1 cellular context compared by ENCODE assay signal in the genomic region with DNA sequence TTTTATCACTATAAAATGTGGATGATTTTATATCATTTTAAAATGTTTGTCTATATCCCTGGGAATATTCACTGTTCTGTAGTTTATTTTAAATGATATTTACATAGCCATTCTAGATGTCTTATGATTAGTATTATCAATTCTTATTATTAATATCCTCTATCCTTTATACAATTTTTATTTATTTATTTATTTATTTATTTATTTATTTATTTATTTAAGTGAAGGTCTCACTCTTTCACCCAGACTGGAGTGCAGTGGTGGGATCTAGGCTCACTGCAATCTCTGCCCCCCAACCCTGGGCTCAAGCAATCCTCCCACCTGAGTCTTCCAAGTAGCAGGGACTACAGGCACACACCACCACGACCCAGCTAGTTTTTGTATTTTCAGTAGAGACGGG.
A peak's percentile ranks its signal among the peaks of the same experiment; 100 is the strongest.
TF ChIP-seq lines count a peak whose summit lies in the region.

No MANE protein-coding gene starts in this region.

TF ChIP-seq in HEK293, 187 proteins besides CTCF, POLR2A, EP300 and RAD21 (continued from another document and continues in another):
- peak; percentile 69; the same call in 1 of the 2 replicates for TF ChIP-seq ZNF518A (tag by site-specific recombination; conservative IDR thresholded peaks at IDR 0.05; ENCODE audit: low read depth)
- no peak for TF ChIP-seq GFI1B (tag by site-specific recombination; IDR thresholded peaks at IDR 0.05)
- no peak for TF ChIP-seq ZNF561 (tag by site-specific recombination; IDR thresholded peaks at IDR 0.05; ENCODE audit: borderline replicate concordance)
- no peak for TF ChIP-seq ZNF114 (tag by site-specific recombination; IDR thresholded peaks at IDR 0.05)
- TF ChIP-seq ZNF121 (tag by site-specific recombination; IDR thresholded peaks at IDR 0.05): no peak
- TF ChIP-seq ZNF292 (tag by site-specific recombination; IDR thresholded peaks at IDR 0.05; ENCODE audit: borderline replicate concordance, low read depth): peak; percentile 64; the same call in 1 of the 2 replicates
- no peak for TF ChIP-seq ZFHX2 (tag by site-specific recombination; conservative IDR thresholded peaks at IDR 0.05)
- TF ChIP-seq ZNF324 (tag by site-specific recombination; IDR thresholded peaks at IDR 0.05): no peak
- no peak for TF ChIP-seq ZNF660 (tag by site-specific recombination; IDR thresholded peaks at IDR 0.05)
- no peak for TF ChIP-seq TCF7L2 (IDR thresholded peaks at IDR 0.05; ENCODE audit: borderline replicate concordance, low read depth, low read length)
- no peak for TF ChIP-seq EGR2 (tag by site-specific recombination; IDR thresholded peaks at IDR 0.05; ENCODE audit: low read depth)
- TF ChIP-seq, protein P1, sequence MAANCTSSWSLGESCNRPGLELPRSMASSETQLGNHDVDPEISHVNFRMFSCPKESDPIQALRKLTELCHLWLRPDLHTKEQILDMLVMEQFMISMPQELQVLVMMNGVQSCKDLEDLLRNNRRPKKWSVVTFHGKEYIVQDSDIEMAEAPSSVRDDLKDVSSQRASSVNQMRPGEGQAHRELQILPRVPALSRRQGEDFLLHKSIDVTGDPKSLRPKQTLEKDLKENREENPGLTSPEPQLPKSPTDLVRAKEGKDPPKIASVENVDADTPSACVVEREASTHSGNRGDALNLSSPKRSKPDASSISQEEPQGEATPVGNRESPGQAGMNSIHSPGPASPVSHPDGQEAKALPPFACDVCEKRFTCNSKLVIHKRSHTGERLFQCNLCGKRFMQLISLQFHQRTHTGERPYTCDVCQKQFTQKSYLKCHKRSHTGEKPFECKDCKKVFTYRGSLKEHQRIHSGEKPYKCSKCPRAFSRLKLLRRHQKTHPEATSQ (tag by site-specific recombination; IDR thresholded peaks at IDR 0.05): no peak
- no peak for TF ChIP-seq ZNF221 (tag by site-specific recombination; IDR thresholded peaks at IDR 0.05; ENCODE audit: borderline replicate concordance)
- TF ChIP-seq ZNF132 (tag by site-specific recombination; IDR thresholded peaks at IDR 0.05; ENCODE audit: borderline replicate concordance): no peak
- TF ChIP-seq BCL11B (tag by site-specific recombination; IDR thresholded peaks at IDR 0.05; ENCODE audit: low read depth): no peak
- TF ChIP-seq ZNF155 (tag by site-specific recombination; IDR thresholded peaks at IDR 0.05): no peak
- TF ChIP-seq ZNF777 (tag by site-specific recombination; IDR thresholded peaks at IDR 0.05; ENCODE audit: borderline replicate concordance): no peak
- no peak for TF ChIP-seq ZNF341 (tag by site-specific recombination; IDR thresholded peaks at IDR 0.05; ENCODE audit: low read depth)
- TF ChIP-seq ZNF266 (tag by site-specific recombination; IDR thresholded peaks at IDR 0.05; ENCODE audit: low read depth): no peak
- TF ChIP-seq SCRT1 (tag by site-specific recombination; IDR thresholded peaks at IDR 0.05; ENCODE audit: borderline replicate concordance): no peak
- no peak for TF ChIP-seq ZNF776 (tag by site-specific recombination; IDR thresholded peaks at IDR 0.05; ENCODE audit: borderline replicate concordance)
- no peak for TF ChIP-seq ZFP3 (tag by site-specific recombination; IDR thresholded peaks at IDR 0.05; ENCODE audit: low read depth)
- no peak for TF ChIP-seq ZNF529 (tag by site-specific recombination; IDR thresholded peaks at IDR 0.05; ENCODE audit: insufficient replicate concordance)
- no peak for TF ChIP-seq KLF7 (tag by site-specific recombination; IDR thresholded peaks at IDR 0.05; ENCODE audit: borderline replicate concordance)
- TF ChIP-seq PATZ1 (tag by site-specific recombination; IDR thresholded peaks at IDR 0.05): no peak
- TF ChIP-seq, protein P2, sequence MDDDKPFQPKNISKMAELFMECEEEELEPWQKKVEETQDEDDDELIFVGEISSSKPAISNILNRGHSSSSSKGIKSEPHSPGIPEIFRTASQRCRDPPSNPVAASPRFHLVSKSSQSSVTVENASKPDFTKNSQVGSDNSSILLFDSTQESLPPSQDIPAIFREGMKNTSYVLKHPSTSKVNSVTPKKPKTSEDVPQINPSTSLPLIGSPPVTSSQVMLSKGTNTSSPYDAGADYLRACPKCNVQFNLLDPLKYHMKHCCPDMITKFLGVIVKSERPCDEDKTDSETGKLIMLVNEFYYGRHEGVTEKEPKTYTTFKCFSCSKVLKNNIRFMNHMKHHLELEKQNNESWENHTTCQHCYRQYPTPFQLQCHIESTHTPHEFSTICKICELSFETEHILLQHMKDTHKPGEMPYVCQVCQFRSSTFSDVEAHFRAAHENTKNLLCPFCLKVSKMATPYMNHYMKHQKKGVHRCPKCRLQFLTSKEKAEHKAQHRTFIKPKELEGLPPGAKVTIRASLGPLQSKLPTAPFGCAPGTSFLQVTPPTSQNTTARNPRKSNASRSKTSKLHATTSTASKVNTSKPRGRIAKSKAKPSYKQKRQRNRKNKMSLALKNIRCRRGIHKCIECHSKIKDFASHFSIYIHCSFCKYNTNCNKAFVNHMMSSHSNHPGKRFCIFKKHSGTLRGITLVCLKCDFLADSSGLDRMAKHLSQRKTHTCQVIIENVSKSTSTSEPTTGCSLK (tag by site-specific recombination; IDR thresholded peaks at IDR 0.05): no peak
- TF ChIP-seq ZNF19 (tag by site-specific recombination; IDR thresholded peaks at IDR 0.05; ENCODE audit: low read depth): 0 out of 2 replicates have a peak, but pooled peaks have one; percentile 40
- no peak for TF ChIP-seq ZNF791 (tag by site-specific recombination; IDR thresholded peaks at IDR 0.05)
- TF ChIP-seq ZNF530 (tag by site-specific recombination; IDR thresholded peaks at IDR 0.05; ENCODE audit: low read depth): 0 out of 2 replicates have a peak, but pooled peaks have one; percentile 18
- TF ChIP-seq ZBTB6 (tag by site-specific recombination; IDR thresholded peaks at IDR 0.05): no peak
- TF ChIP-seq GLIS2 (tag by site-specific recombination; IDR thresholded peaks at IDR 0.05): no peak
- TF ChIP-seq ZNF157 (tag by site-specific recombination; IDR thresholded peaks at IDR 0.05): no peak
- TF ChIP-seq ZBTB21 (tag by site-specific recombination; IDR thresholded peaks at IDR 0.05): no peak
- TF ChIP-seq HIC1 (tag by site-specific recombination; IDR thresholded peaks at IDR 0.05): no peak
- TF ChIP-seq HOXD13 (CRISPR knock-in tag; IDR thresholded peaks at IDR 0.05; ENCODE audit: borderline replicate concordance): no peak
- TF ChIP-seq ATF2 (tag by site-specific recombination; IDR thresholded peaks at IDR 0.05; ENCODE audit: low read depth): no peak
- TF ChIP-seq, protein P3, sequence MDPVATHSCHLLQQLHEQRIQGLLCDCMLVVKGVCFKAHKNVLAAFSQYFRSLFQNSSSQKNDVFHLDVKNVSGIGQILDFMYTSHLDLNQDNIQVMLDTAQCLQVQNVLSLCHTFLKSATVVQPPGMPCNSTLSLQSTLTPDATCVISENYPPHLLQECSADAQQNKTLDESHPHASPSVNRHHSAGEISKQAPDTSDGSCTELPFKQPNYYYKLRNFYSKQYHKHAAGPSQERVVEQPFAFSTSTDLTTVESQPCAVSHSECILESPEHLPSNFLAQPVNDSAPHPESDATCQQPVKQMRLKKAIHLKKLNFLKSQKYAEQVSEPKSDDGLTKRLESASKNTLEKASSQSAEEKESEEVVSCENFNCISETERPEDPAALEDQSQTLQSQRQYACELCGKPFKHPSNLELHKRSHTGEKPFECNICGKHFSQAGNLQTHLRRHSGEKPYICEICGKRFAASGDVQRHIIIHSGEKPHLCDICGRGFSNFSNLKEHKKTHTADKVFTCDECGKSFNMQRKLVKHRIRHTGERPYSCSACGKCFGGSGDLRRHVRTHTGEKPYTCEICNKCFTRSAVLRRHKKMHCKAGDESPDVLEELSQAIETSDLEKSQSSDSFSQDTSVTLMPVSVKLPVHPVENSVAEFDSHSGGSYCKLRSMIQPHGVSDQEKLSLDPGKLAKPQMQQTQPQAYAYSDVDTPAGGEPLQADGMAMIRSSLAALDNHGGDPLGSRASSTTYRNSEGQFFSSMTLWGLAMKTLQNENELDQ (tag by site-specific recombination; IDR thresholded peaks at IDR 0.05; ENCODE audit: low read depth): no peak
- peak; percentile 82; the same call in 1 of the 2 replicates for TF ChIP-seq ZNF394 (tag by site-specific recombination; IDR thresholded peaks at IDR 0.05; ENCODE audit: borderline replicate concordance)
- TF ChIP-seq ZNF558 (tag by site-specific recombination; IDR thresholded peaks at IDR 0.05): 0 out of 2 replicates have a peak, but pooled peaks have one; percentile 26
- TF ChIP-seq ZXDB (tag by site-specific recombination; IDR thresholded peaks at IDR 0.05): no peak
- no peak for TF ChIP-seq PRDM1 (tag by site-specific recombination; IDR thresholded peaks at IDR 0.05)
- no peak for TF ChIP-seq SP3 (tag by site-specific recombination; IDR thresholded peaks at IDR 0.05)
